ENCODE assay signal across 30 cellular contexts in the genomic region with DNA sequence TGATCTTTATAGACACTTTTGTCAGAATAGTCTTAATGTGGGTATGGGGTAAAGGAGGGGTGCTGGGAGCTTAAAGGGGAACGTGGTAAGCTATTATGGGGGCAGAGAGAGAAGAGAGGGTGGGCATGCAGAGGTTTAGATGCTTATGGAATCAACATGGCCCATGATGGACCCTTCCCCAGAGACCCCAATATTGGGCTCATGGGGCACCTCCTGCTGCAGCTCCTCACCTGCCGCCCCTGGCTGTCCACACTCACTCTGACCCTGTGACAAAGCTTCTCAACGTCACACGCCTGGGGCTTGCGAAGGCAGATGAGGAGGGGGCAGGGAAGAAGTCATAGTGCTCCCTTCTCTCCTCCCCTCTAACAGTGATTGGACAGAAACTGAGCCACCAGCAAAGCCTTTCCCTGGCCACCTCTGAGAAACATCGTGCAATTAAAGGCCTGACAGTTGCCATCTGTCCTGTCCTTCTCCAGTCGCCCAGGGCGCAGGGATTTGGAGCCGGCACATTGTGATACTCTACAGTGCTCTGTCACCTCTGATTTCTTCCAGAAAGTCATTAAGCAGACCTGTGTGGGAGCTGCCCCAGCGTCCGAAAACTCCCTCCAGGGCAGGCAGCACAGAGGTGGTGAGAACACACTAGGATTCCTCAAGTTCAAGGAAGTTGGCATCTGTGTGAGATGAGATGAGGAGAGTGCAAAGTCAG.
"Had no signal": no experiment of that assay in that cellular context is flagged by ENCODE, and none has a peak within 500 bp of the region (broad histone marks: within the 10 kb centered on the region; RNA-seq: fewer than 3 reads in every experiment).

No MANE protein-coding gene starts in this region.

- H3K36me3 ChIP-seq: adrenal gland, brain microvascular endothelial cell, breast epithelium had no signal

- DNase-seq: activated B cell treated with CpG ODN at 0.5 μM for 24 hours; activated CD4-positive, alpha-beta memory T cell treated with anti-CD3 and anti-CD28 coated beads for 36 hours; activated CD4-positive, alpha-beta T cell treated with anti-CD3 and anti-CD28 coated beads for 4 hours; activated CD4-positive, alpha-beta T cell treated with anti-CD3 and anti-CD28 coated beads, Interleukin-2, amount 50 U/mL, for 1 hour; activated CD4-positive, alpha-beta T cell treated with anti-CD3 and anti-CD28 coated beads, Interleukin-2, amount 50 U/mL, for 4 hours; activated CD4-positive, CD25-positive, alpha-beta regulatory T cell treated with anti-CD3 and anti-CD28 coated beads, Interleukin-2, amount 50 U/mL, for 72 hours; activated CD8-positive, alpha-beta memory T cell treated with anti-CD3 and anti-CD28 coated beads, Interleukin-2, amount 50 U/mL, for 4 hours; activated CD8-positive, alpha-beta T cell treated with anti-CD3 and anti-CD28 coated beads for 36 hours; activated effector memory CD4-positive, alpha-beta T cell treated with anti-CD3 and anti-CD28 coated beads, Interleukin-2, amount 50 U/mL, for 16 hours; activated gamma-delta T cell treated with Interleukin-2 at 50 U/mL for 16 hours; activated naive CD4-positive, alpha-beta T cell; activated naive CD4-positive, alpha-beta T cell treated with anti-CD3 and anti-CD28 coated beads for 36 hours; activated naive CD4-positive, alpha-beta T cell treated with anti-CD3 and anti-CD28 coated beads, Interleukin-2, amount 50 U/mL, for 16 hours; activated naive CD8-positive, alpha-beta T cell treated with anti-CD3 and anti-CD28 coated beads for 36 hours; activated T-cell treated with anti-CD3 and anti-CD28 coated beads for 4 hours; activated T-cell treated with anti-CD3 and anti-CD28 coated beads, Interleukin-2, amount 50 U/mL, for 1 hour; activated T-cell treated with anti-CD3 and anti-CD28 coated beads, Interleukin-2, amount 50 U/mL, for 4 hours; activated T-cell treated with anti-CD3 and anti-CD28 coated beads, Interleukin-2, amount 50 U/mL, for 72 hours; adrenal gland; amniotic stem cell; aorta; body of pancreas; brain microvascular endothelial cell; central memory CD4-positive, alpha-beta T cell; cerebellar nuclear complex; T-helper 1 cell; T-helper 2 cell; T-helper 9 cell had no signal

- H3K4me3 ChIP-seq: adrenal gland, body of pancreas, breast epithelium had no signal

- H3K27ac ChIP-seq: adrenal gland, body of pancreas, brain microvascular endothelial cell, breast epithelium, VCaP had no signal

- H3K9me3 ChIP-seq: adrenal gland, body of pancreas, breast epithelium had no signal

- H3K4me1 ChIP-seq: adrenal gland, body of pancreas, breast epithelium had no signal

- H3K27me3 ChIP-seq: adrenal gland, body of pancreas, brain microvascular endothelial cell, breast epithelium had no signal
